Comparison of ENCODE assay signal across 8 cellular contexts in genomic region chr16:67241008-67241900, GRCh38. TPM values are rescaled to one million over a fixed set of nuclear protein-coding genes. Genes with fewer than 3 reads are reported as not detected.
A peak's percentile ranks its signal among the peaks of the same experiment; 100 is the strongest.
DNase-seq lines count a peak whose midpoint lies in the region; ATAC-seq and TF ChIP-seq lines count a peak whose summit lies in the region.

No MANE protein-coding gene starts in this region.

- peaks cover 38% of the 10 kb centered on the region for H3K36me3 Mint-ChIP-seq in dendritic cell treated with granulocyte-macrophage colony-stimulating factor and Interleukin-4, amounts not matched to agents 40 ng/mL and 50 ng/mL, for 4 days (ENCODE audit: low read depth)
- H3K36me3 Mint-ChIP-seq in mesothelial cell of epicardium, result peaks cover 9% of the 10 kb centered on the region

- peak overlapping the region; percentile 85 for H3K27ac Mint-ChIP-seq in dendritic cell treated with granulocyte-macrophage colony-stimulating factor and Interleukin-4, amounts not matched to agents 40 ng/mL and 50 ng/mL, for 4 days
- H3K27ac Mint-ChIP-seq in mesothelial cell of epicardium, result peak overlapping the region; percentile 85

- H3K27me3 Mint-ChIP-seq in dendritic cell treated with granulocyte-macrophage colony-stimulating factor and Interleukin-4, amounts not matched to agents 40 ng/mL and 50 ng/mL, for 4 days, result no peaks in the 10 kb centered on the region
- H3K27me3 Mint-ChIP-seq in mesothelial cell of epicardium (ENCODE audit: low read depth), result no peaks in the 10 kb centered on the region

- H3K4me3 Mint-ChIP-seq in dendritic cell treated with granulocyte-macrophage colony-stimulating factor and Interleukin-4, amounts not matched to agents 40 ng/mL and 50 ng/mL, for 4 days, result peak overlapping the region; percentile 40
- no peak overlapping the region for H3K4me3 Mint-ChIP-seq in mesothelial cell of epicardium

- no peaks in the 10 kb centered on the region for H3K9me3 Mint-ChIP-seq in dendritic cell treated with granulocyte-macrophage colony-stimulating factor and Interleukin-4, amounts not matched to agents 40 ng/mL and 50 ng/mL, for 4 days
- H3K9me3 Mint-ChIP-seq in mesothelial cell of epicardium, result no peaks in the 10 kb centered on the region

- no peak for TF ChIP-seq CTCF in mesothelial cell of epicardium (IDR thresholded peaks at IDR 0.05; ENCODE audit: unreplicated experiment)

- ATAC-seq in HG02623 (IDR thresholded peaks at IDR 0.05; ENCODE audit: unreplicated experiment) (no peak), GM21528 (IDR thresholded peaks at IDR 0.05; ENCODE audit: low FRiP score, unreplicated experiment) (no peak)

- intact Hi-C loops in dendritic cell treated with granulocyte-macrophage colony-stimulating factor and Interleukin-4, amounts not matched to agents 40 ng/mL and 50 ng/mL, for 4 days (cut with micrococcal nuclease), result loop anchor here (5.0 kb wide), 1 partner anchor 44 kb away; the partner anchor contains the start of gene ELMO3

- peaks cover 87% of the 10 kb centered on the region for H3K4me1 Mint-ChIP-seq in dendritic cell treated with granulocyte-macrophage colony-stimulating factor and Interleukin-4, amounts not matched to agents 40 ng/mL and 50 ng/mL, for 4 days (ENCODE audit: low read depth)
- peaks cover 8% of the 10 kb centered on the region for H3K4me1 Mint-ChIP-seq in mesothelial cell of epicardium

- DNase-seq in AG20443 (ENCODE audit: low spot score), result peak; percentile 87
- peak; percentile 17 for DNase-seq in NCI-H2196 treated with DMSO at 0.1 percent for 48 hours (lab: John Stamatoyannopoulos, UW; ENCODE audit: unreplicated experiment)
- DNase-seq in mesothelial cell of epicardium (ENCODE audit: low spot score in 2 of 2, unreplicated experiment in 2 of 2), result no peak
- DNase-seq in HuH-7 (ENCODE audit: low spot score), result no peak
- no peak for DNase-seq in LoVo (ENCODE audit: low spot score)

RNA-seq across cellular contexts. Expression of gene FHOD1, which starts 6.0 kb away (rescaled TPM):
- total RNA-seq in mesothelial cell of epicardium, result 28.2 to 28.7 TPM (median 28.3 TPM) in 3 replicates

RNA-seq across cellular contexts. Expression of gene SLC9A5, which starts 7.5 kb away (rescaled TPM):
- 2.9 to 3.5 TPM (median 3.3 TPM) in 3 replicates for total RNA-seq in mesothelial cell of epicardium

RNA-seq across cellular contexts. Expression of gene TMEM208, which starts 14.3 kb away (rescaled TPM):
- 35.8 to 38.4 TPM (median 36.3 TPM) in 3 replicates for total RNA-seq in mesothelial cell of epicardium

RNA-seq across cellular contexts. Expression of gene PLEKHG4, which starts 38.1 kb away (rescaled TPM):
- total RNA-seq in mesothelial cell of epicardium, result 13.4 to 15.5 TPM (median 15.4 TPM) in 3 replicates

RNA-seq across cellular contexts. Expression of gene ELMO3, which starts 42.3 kb away (rescaled TPM):
- 9.3 to 10.0 TPM (median 9.7 TPM) in 3 replicates for total RNA-seq in mesothelial cell of epicardium

Comparison
In these comparisons a context has a peak if more than half of its experiments do, and no peak if none do; other contexts are left out.
1. DNase-seq: peak in AG20443 (single experiment) and NCI-H2196 treated with DMSO at 0.1 percent for 48 hours (single experiment); none in mesothelial cell of epicardium (0 of 2), HuH-7 (single experiment) and LoVo (single experiment).